ENCODE assay signal across 19 cellular contexts in genomic region chrY:17166881-17167280, GRCh38.
A peak's percentile ranks its signal among the peaks of the same experiment; 100 is the strongest.
DNase-seq lines count a peak whose midpoint lies in the region; ATAC-seq, FAIRE-seq and TF ChIP-seq lines count a peak whose summit lies in the region.
"Had no signal": no experiment of that assay in that cellular context is flagged by ENCODE, and none has a peak within 500 bp of the region (broad histone marks: within the 10 kb centered on the region; RNA-seq: fewer than 3 reads in every experiment).

No MANE protein-coding gene starts in this region.

- ATAC-seq in CD8-positive, alpha-beta T cell: no peak
- ATAC-seq in HG03442 (IDR thresholded peaks at IDR 0.05; ENCODE audit: unreplicated experiment): no peak
- ATAC-seq: HepG2 had no signal

- H3K9me3 ChIP-seq in mesodermal cell (ENCODE audit: control insufficient read depth, low read length): no peaks in the 10 kb centered on the region
- no peaks in the 10 kb centered on the region for H3K9me3 ChIP-seq in CD8-positive, alpha-beta T cell (ENCODE audit: low read length)
- H3K9me3 ChIP-seq: BLaER1 had no signal

- intact Hi-C loops in CD8-positive, alpha-beta T cell (cut with DNase I, micrococcal nuclease): no loop called here

- no peak overlapping the region for H3K4me3 ChIP-seq in bronchial epithelial cell (ENCODE audit: low read depth, low read length)
- no peak overlapping the region for H3K4me3 ChIP-seq in fibroblast of villous mesenchyme (ENCODE audit: low read depth, low read length)
- H3K4me3 ChIP-seq in mesodermal cell (ENCODE audit: extremely low read depth, insufficient read depth, low read length, poor library complexity, severe bottlenecking): no peak overlapping the region
- no peak overlapping the region for H3K4me3 ChIP-seq in CD8-positive, alpha-beta T cell (ENCODE audit: low read depth, low read length)
- H3K4me3 ChIP-seq: BLaER1 had no signal

- no peaks in the 10 kb centered on the region for H3K27me3 ChIP-seq in bronchial epithelial cell (ENCODE audit: control insufficient read depth, insufficient read depth, low read length)
- no peaks in the 10 kb centered on the region for H3K27me3 ChIP-seq in CD8-positive, alpha-beta T cell (ENCODE audit: insufficient read depth, low read length)
- H3K27me3 ChIP-seq: BLaER1 had no signal

- POLR2A ChIA-PET in CD8-positive, alpha-beta T cell (lab: Charles Lee): no interaction called here

- H3K36me3 Mint-ChIP-seq in CD8-positive, alpha-beta T cell: no peaks in the 10 kb centered on the region

- no peak overlapping the region for H3K27ac Mint-ChIP-seq in CD8-positive, alpha-beta T cell
- H3K27ac Mint-ChIP-seq: H9 had no signal

- H3K4me1 Mint-ChIP-seq in CD8-positive, alpha-beta T cell (ENCODE audit: low read depth): no peaks in the 10 kb centered on the region
- H3K4me1 Mint-ChIP-seq: H9 had no signal

- WGBS in mesodermal cell (ENCODE audit: insufficient coverage in 2 of 2), 2 experiments: no CpG with 5 or more reads among the region's 3 CpGs

- H3K27ac ChIP-seq in mesodermal cell (ENCODE audit: low read depth, low read length, severe bottlenecking): peak overlapping the region; percentile 36
- H3K27ac ChIP-seq in CD8-positive, alpha-beta T cell (ENCODE audit: low read depth, low read length): no peak overlapping the region
- H3K27ac ChIP-seq: 22Rv1, BLaER1 had no signal

- DNase-seq in A172 (ENCODE audit: low spot score) (peak; percentile 77), bronchial epithelial cell (ENCODE audit: low read depth) (peak; percentile 33), fibroblast of villous mesenchyme (ENCODE audit: low read depth) (peak; percentile 4), amniotic stem cell (lab: John Stamatoyannopoulos, UW) (no peak)
- no peak for DNase-seq in CD8-positive, alpha-beta T cell
- DNase-seq: AML-193, DMS153, DMS79 treated with DMSO at 0.1 percent for 48 hours, EL, GOT3, H9 had no signal

- no peak overlapping the region for H3K4me3 Mint-ChIP-seq in CD8-positive, alpha-beta T cell
- H3K4me3 Mint-ChIP-seq: H9 had no signal

- no peaks in the 10 kb centered on the region for H3K36me3 ChIP-seq in bronchial epithelial cell (ENCODE audit: control insufficient read depth, insufficient read depth, low read length)
- H3K36me3 ChIP-seq in mesodermal cell (ENCODE audit: control insufficient read depth, insufficient read depth, low read length): no peaks in the 10 kb centered on the region
- H3K36me3 ChIP-seq in CD8-positive, alpha-beta T cell (ENCODE audit: insufficient read depth, low read length): no peaks in the 10 kb centered on the region
- H3K36me3 ChIP-seq: BLaER1 had no signal

- TF ChIP-seq CTCF in bronchial epithelial cell (IDR thresholded peaks at IDR 0.05; ENCODE audit: insufficient read depth, low read length, severe bottlenecking): no peak
- TF ChIP-seq CTCF in fibroblast of villous mesenchyme (IDR thresholded peaks at IDR 0.05; ENCODE audit: insufficient read depth, low read depth, low read length): no peak
- TF ChIP-seq CTCF in CD8-positive, alpha-beta T cell (IDR thresholded peaks at IDR 0.05): no peak

- peaks cover 12% of the 10 kb centered on the region for H3K4me1 ChIP-seq in mesodermal cell (ENCODE audit: control insufficient read depth, insufficient read depth, low read length, poor library complexity, severe bottlenecking)
- H3K4me1 ChIP-seq in CD8-positive, alpha-beta T cell (ENCODE audit: insufficient read depth, low read length): no peaks in the 10 kb centered on the region
- H3K4me1 ChIP-seq: BLaER1 had no signal

- CTCF ChIA-PET in CD8-positive, alpha-beta T cell (lab: Charles Lee): no interaction called here

- H3K27me3 Mint-ChIP-seq in CD8-positive, alpha-beta T cell (ENCODE audit: low read depth): no peaks in the 10 kb centered on the region

- H3K9me3 Mint-ChIP-seq in CD8-positive, alpha-beta T cell: peaks cover 13% of the 10 kb centered on the region
- H3K9me3 Mint-ChIP-seq: H9 had no signal

- FAIRE-seq in bronchial epithelial cell (lab: Jason Lieb, UNC): no peak
- FAIRE-seq: G401.6, GM12891, HepG2, HTR-8/SVneo had no signal

Comparison
In these comparisons a context has a peak if more than half of its experiments do, and no peak if none do; other contexts are left out.
1. DNase-seq: peak in A172 (single experiment), bronchial epithelial cell (single experiment) and fibroblast of villous mesenchyme (single experiment); none in CD8-positive, alpha-beta T cell (0 of 7) and amniotic stem cell (single experiment).